In the genomic region with DNA sequence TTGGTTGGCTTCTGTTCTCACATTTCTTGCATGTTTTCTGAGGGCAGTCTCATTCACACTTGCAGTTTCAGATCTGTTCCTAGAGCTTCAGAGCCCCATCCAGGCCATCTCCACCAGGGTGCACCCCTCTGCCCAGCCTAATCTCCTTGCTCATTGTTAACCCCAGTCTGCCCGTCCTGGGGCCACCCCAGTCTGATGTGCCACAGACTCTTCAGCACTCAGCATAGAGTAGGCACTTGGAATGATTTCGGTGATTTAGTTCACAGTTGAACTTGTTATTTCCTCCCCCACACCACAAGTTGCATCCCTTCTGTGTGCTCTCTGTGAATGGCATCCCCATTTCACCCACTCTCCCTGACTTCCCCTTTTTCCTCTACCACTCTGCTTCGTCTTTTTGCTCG, we compare ENCODE assay signal across 9 cellular contexts. TPM values are rescaled to one million over a fixed set of nuclear protein-coding genes. Genes with fewer than 3 reads are reported as not detected.
DNase-seq lines count a peak whose midpoint lies in the region; ATAC-seq and TF ChIP-seq lines count a peak whose summit lies in the region.
"Had no signal": no experiment of that assay in that cellular context is flagged by ENCODE, and none has a peak within 500 bp of the region (broad histone marks: within the 10 kb centered on the region; RNA-seq: fewer than 3 reads in every experiment).

No MANE protein-coding gene starts in this region.

- H3K27me3 ChIP-seq in endodermal cell (ENCODE audit: control insufficient read depth, insufficient read depth, low read length, poor library complexity, severe bottlenecking) (no peaks in the 10 kb centered on the region), brain microvascular endothelial cell (replicated peaks) (no peaks in the 10 kb centered on the region)
- H3K27me3 ChIP-seq: SJSA1 had no signal

- H3K27ac ChIP-seq in endodermal cell (ENCODE audit: low read depth, low read length) (no peak overlapping the region), brain microvascular endothelial cell (no peak overlapping the region)
- H3K27ac ChIP-seq: SJSA1 had no signal

- H3K9ac ChIP-seq in endodermal cell (ENCODE audit: extremely low read depth, low read length, poor library complexity, severe bottlenecking) = no peak overlapping the region

- H3K27me3 Mint-ChIP-seq in endodermal cell (ENCODE audit: insufficient read depth) = no peaks in the 10 kb centered on the region

- peaks cover 52% of the 10 kb centered on the region for H3K4me1 Mint-ChIP-seq in endodermal cell

- peaks cover 13% of the 10 kb centered on the region for H3K4me1 ChIP-seq in endodermal cell (ENCODE audit: control insufficient read depth, insufficient read depth, low read length)
- H3K4me1 ChIP-seq: SJSA1 had no signal

- no peaks in the 10 kb centered on the region for H3K9me3 ChIP-seq in endodermal cell (ENCODE audit: control insufficient read depth, low read length)
- H3K9me3 ChIP-seq: SJSA1 had no signal

- 0 out of 2 replicates have a peak, but pooled peaks have one; percentile 17 for TF ChIP-seq CTCF in GM12875 (IDR thresholded peaks at IDR 0.05; ENCODE audit: borderline replicate concordance, insufficient read depth, low read depth, low read length)
- peak; percentile 13 for TF ChIP-seq CTCF in endodermal cell (conservative IDR thresholded peaks at IDR 0.05)
- TF ChIP-seq CTCF in brain microvascular endothelial cell (IDR thresholded peaks at IDR 0.05; ENCODE audit: low read depth, low read length, missing control alignments) = no peak

- H3K4me3 ChIP-seq in GM12875 (ENCODE audit: low read depth, low read length) = no peak overlapping the region
- H3K4me3 ChIP-seq in endodermal cell (ENCODE audit: low read length) = no peak overlapping the region
- no peak overlapping the region for H3K4me3 ChIP-seq in brain microvascular endothelial cell (ENCODE audit: low read depth, low read length)
- H3K4me3 ChIP-seq: SJSA1 had no signal

- WGBS in endodermal cell (ENCODE audit: insufficient coverage in 1 of 2, insufficient read length in 1 of 2), 2 experiments = 84 to 100% methylated on average over 3 to 4 of the region's 4 CpGs

- in situ Hi-C loops in brain microvascular endothelial cell (cut with HindIII; ENCODE audit: low pct_ligation_motif_present, low sequenced_read_pairs) = no loop called here

- ATAC-seq in GM21526 (IDR thresholded peaks at IDR 0.05; ENCODE audit: low FRiP score, unreplicated experiment) (peak; percentile 84), HG03460 (IDR thresholded peaks at IDR 0.05; ENCODE audit: unreplicated experiment) (peak; percentile 83)

- no peak overlapping the region for H3K27ac Mint-ChIP-seq in endodermal cell

- H3K36me3 Mint-ChIP-seq in endodermal cell (ENCODE audit: low read depth) = peaks cover 8% of the 10 kb centered on the region

- no peak overlapping the region for H3K4me3 Mint-ChIP-seq in endodermal cell

- no peaks in the 10 kb centered on the region for H3K9me3 Mint-ChIP-seq in endodermal cell

- no peaks in the 10 kb centered on the region for H3K36me3 ChIP-seq in endodermal cell (ENCODE audit: control insufficient read depth, insufficient read depth, low read length)
- no peaks in the 10 kb centered on the region for H3K36me3 ChIP-seq in brain microvascular endothelial cell (replicated peaks)

- DNase-seq in endodermal cell (peak; percentile 71), brain microvascular endothelial cell (no peak), NCI-H510A (lab: John Stamatoyannopoulos, UW) (no peak), NCI-H748 treated with DMSO at 0.1 percent for 48 hours (lab: John Stamatoyannopoulos, UW) (no peak)
- no peak for DNase-seq in activated CD4-positive, alpha-beta T cell treated with anti-CD3 and anti-CD28 coated beads, Interleukin-2, amount 50 U/mL, for 1 hour

RNA-seq across cellular contexts. Expression of a gene that starts 41.3 kb away (rescaled TPM):
- 10 to 100 TPM; 53.5 to 55.2 TPM for total RNA-seq in endodermal cell
- 30.0 TPM for polyA plus RNA-seq in endodermal cell (2013, experiment 1 of 2)
- 29.1 TPM for polyA plus RNA-seq in endodermal cell (2013, experiment 2 of 2)
